Comparison of ENCODE assay signal across 23 cellular contexts in the genomic region with DNA sequence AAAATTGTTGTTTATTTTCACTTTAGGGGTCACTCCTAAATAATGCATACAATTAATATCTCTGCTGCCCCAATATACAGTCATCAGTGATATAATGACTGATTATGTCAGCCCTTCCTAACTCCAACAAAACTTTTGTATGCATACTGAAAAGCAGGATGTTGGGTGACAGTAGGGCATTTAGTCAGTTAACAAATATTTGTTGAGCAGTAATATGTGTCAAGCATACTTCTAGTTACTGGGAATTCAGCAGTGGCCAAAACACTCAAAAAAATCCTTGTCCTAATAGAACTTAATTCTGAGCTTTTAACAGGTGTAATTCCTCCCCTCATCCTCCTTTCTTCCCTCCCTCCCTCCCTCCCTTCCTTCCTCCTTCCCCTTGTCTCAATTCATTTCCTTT.
"Had no signal": no experiment of that assay in that cellular context is flagged by ENCODE, and none has a peak within 500 bp of the region (broad histone marks: within the 10 kb centered on the region; RNA-seq: fewer than 3 reads in every experiment).

No MANE protein-coding gene starts in this region.

- DNase-seq: activated B cell treated with CpG ODN at 0.5 μM for 24 hours; activated CD4-positive, alpha-beta T cell treated with anti-CD3 and anti-CD28 coated beads, Interleukin-2, amount 10 ng/mL, durations not matched to agents 24 days and 14 days; activated CD8-positive, alpha-beta memory T cell treated with anti-CD3 and anti-CD28 coated beads, Interleukin-2, amount 50 U/mL, for 4 hours; activated CD8-positive, alpha-beta T cell treated with anti-CD3 and anti-CD28 coated beads, Interleukin-2, amount 10 ng/mL, durations not matched to agents 7 days and 5 days; activated gamma-delta T cell; activated T-cell treated with anti-CD3 and anti-CD28 coated beads, Interleukin-2, amount 50 U/mL, for 48 hours; amniotic stem cell; cortex of kidney; effector memory CD8-positive, alpha-beta T cell; erythroblast; hypothalamus; nephron progenitor cell; right cardiac atrium; stimulated activated CD4-positive, alpha-beta T cell treated with anti-CD3 and anti-CD28 coated beads, Interleukin-4, amount 100 ng/mL, for 4 hours; stimulated activated CD8-positive, alpha-beta memory T cell treated with anti-CD3 and anti-CD28 coated beads, Interleukin-4, amount 100 ng/mL, for 48 hours; stimulated activated naive CD4-positive, alpha-beta T cell treated with Interleukin-2 at 50 U/mL for 16 hours; substantia nigra; T-helper 17 cell had no signal

- ATAC-seq: activated CD8-positive, alpha-beta T cell treated with anti-CD3 and anti-CD28 coated beads, Interleukin-2, amount 10 ng/mL, durations not matched to agents 7 days and 5 days; activated naive CD4-positive, alpha-beta T cell treated with anti-CD3 and anti-CD28 coated beads, Interleukin-2, amount 50 U/mL, for 72 hours; effector memory CD8-positive, alpha-beta T cell; right cardiac atrium; T-helper 17 cell had no signal

- H3K4me2 ChIP-seq: smooth muscle cell had no signal

- H3K27me3 ChIP-seq: tibial nerve, vagina had no signal

- H3K36me3 ChIP-seq: prostate gland, tibial nerve, vagina had no signal

- H3K9me3 ChIP-seq: prostate gland, tibial nerve, vagina had no signal

- H3K27ac ChIP-seq: prostate gland, tibial nerve, vagina had no signal

- H3K4me3 ChIP-seq: prostate gland, smooth muscle cell, tibial nerve, vagina had no signal

- H3K4me1 ChIP-seq: prostate gland, tibial nerve, vagina had no signal
